Comparison of ENCODE assay signal across 8 cellular contexts in genomic region chr9:129962376-129962765, GRCh38.
DNase-seq lines count a peak whose midpoint lies in the region; ATAC-seq and TF ChIP-seq lines count a peak whose summit lies in the region.

No MANE protein-coding gene starts in this region.

- no peaks in the 10 kb centered on the region for H3K27me3 ChIP-seq in SU-DHL-6 (ENCODE audit: low read length)

- H3K9me3 Mint-ChIP-seq in progenitor cell of endocrine pancreas (ENCODE audit: low read depth) = no peaks in the 10 kb centered on the region

- H4K20me1 ChIP-seq in SU-DHL-6 (ENCODE audit: low read depth, low read length) = no peaks in the 10 kb centered on the region

- no peaks in the 10 kb centered on the region for H3K9me2 ChIP-seq in SU-DHL-6 (replicated peaks; ENCODE audit: insufficient read depth, low read length)

- H3F3A ChIP-seq in SU-DHL-6 (ENCODE audit: insufficient read depth) = peaks cover 25% of the 10 kb centered on the region

- H3K4me3 Mint-ChIP-seq in progenitor cell of endocrine pancreas (ENCODE audit: low read depth) = no peak overlapping the region

- H3K4me3 ChIP-seq in SU-DHL-6 (ENCODE audit: insufficient read depth, low read length, poor library complexity, severe bottlenecking) (peak overlapping the region; percentile 42), fibroblast of the aortic adventitia (ENCODE audit: low read depth, low read length) (peak overlapping the region; percentile 39)

- peak overlapping the region; percentile 59 for H3K9ac ChIP-seq in SU-DHL-6 (ENCODE audit: low read length)

- peak overlapping the region; percentile 84 for H3K27ac ChIP-seq in SU-DHL-6 (ENCODE audit: low read depth, low read length)

- H3K27me3 Mint-ChIP-seq in progenitor cell of endocrine pancreas = no peaks in the 10 kb centered on the region

- peaks cover 21% of the 10 kb centered on the region for H3K4me1 Mint-ChIP-seq in progenitor cell of endocrine pancreas (ENCODE audit: low read depth)

- peak overlapping the region; percentile 74 for H3K4me2 ChIP-seq in SU-DHL-6 (ENCODE audit: low read depth, low read length, poor library complexity, severe bottlenecking)

- peaks cover 19% of the 10 kb centered on the region; the same call in 1 of the 2 replicates for H3K36me3 ChIP-seq in SU-DHL-6 (ENCODE audit: low read length)

- H3K79me2 ChIP-seq in SU-DHL-6 (ENCODE audit: insufficient read depth, low read length) = peaks cover 42% of the 10 kb centered on the region

- peak overlapping the region; percentile 43 for H3K27ac Mint-ChIP-seq in progenitor cell of endocrine pancreas

- H3K9me3 ChIP-seq in SU-DHL-6 (ENCODE audit: insufficient read depth, low read length) = no peaks in the 10 kb centered on the region

- DNase-seq in ELF-1 (ENCODE audit: low read depth, low spot score) (peak; percentile 22), fibroblast of the aortic adventitia (ENCODE audit: low read depth) (no peak), progenitor cell of endocrine pancreas (ENCODE audit: low spot score, unreplicated experiment) (no peak), iPS-NIHi7 (ENCODE audit: extremely low spot score) (no peak), germinal center (ENCODE audit: low spot score) (no peak)

- no peak for TF ChIP-seq CTCF in SU-DHL-6 (IDR thresholded peaks at IDR 0.05; ENCODE audit: insufficient read depth, low read length, poor library complexity, severe bottlenecking)
- no peak for TF ChIP-seq CTCF in fibroblast of the aortic adventitia (IDR thresholded peaks at IDR 0.05; ENCODE audit: insufficient read depth, low read length)
- TF ChIP-seq CTCF in progenitor cell of endocrine pancreas (IDR thresholded peaks at IDR 0.05; ENCODE audit: unreplicated experiment) = no peak

- no peak overlapping the region for H2AFZ ChIP-seq in SU-DHL-6 (ENCODE audit: low read depth, low read length, severe bottlenecking)

- peaks cover 13% of the 10 kb centered on the region for H3K36me3 Mint-ChIP-seq in progenitor cell of endocrine pancreas (ENCODE audit: insufficient read depth)

- ATAC-seq in GM18861 (IDR thresholded peaks at IDR 0.05; ENCODE audit: unreplicated experiment) (no peak), HG03457 (IDR thresholded peaks at IDR 0.05; ENCODE audit: unreplicated experiment) (no peak)
